In genomic region chr2:51612387-51612786, GRCh38 we compare ENCODE assay signal across 22 cellular contexts.
"Had no signal": no experiment of that assay in that cellular context is flagged by ENCODE, and none has a peak within 500 bp of the region (broad histone marks: within the 10 kb centered on the region; RNA-seq: fewer than 3 reads in every experiment).

No MANE protein-coding gene starts in this region.

- FAIRE-seq: endothelial cell of umbilical vein, keratinocyte had no signal

- DNase-seq: dermis blood vessel endothelial cell; effector memory CD4-positive, alpha-beta T cell; foreskin melanocyte; head of caudate nucleus; left ventricle myocardium superior; lower lobe of right lung; naive thymus-derived CD8-positive, alpha-beta T cell; nephron progenitor cell; occipital lobe; ovary; posterior cingulate gyrus; psoas muscle; right cardiac atrium; sigmoid colon; stimulated activated CD4-positive, alpha-beta T cell treated with anti-CD3 and anti-CD28 coated beads, Interleukin-4, amount 100 ng/mL, for 4 hours; stimulated activated naive CD8-positive, alpha-beta T cell treated with anti-CD3 and anti-CD28 coated beads, Interleukin-15, Interleukin-2, amounts not matched to agents 100 U/mL and 50 U/mL, for 24 hours; substantia nigra; testis; tibial artery had no signal

- ATAC-seq: left ventricle myocardium superior; lower lobe of right lung; naive thymus-derived CD8-positive, alpha-beta T cell; psoas muscle; right cardiac atrium; stimulated activated memory B cell treated with anti-CD40 and anti-IgM and Interleukin-4, amounts not matched to agents 10 μg/mL and 1 μg/mL and 100 μg/mL, for 72 hours; stimulated activated naive CD8-positive, alpha-beta T cell treated with anti-CD3 and anti-CD28 coated beads, Interleukin-15, Interleukin-2, amounts not matched to agents 100 U/mL and 50 U/mL, for 24 hours had no signal
